32 cellular contexts compared by ENCODE assay signal in genomic region chr14:101315802-101316296, GRCh38.
DNase-seq lines count a peak whose midpoint lies in the region; ATAC-seq, FAIRE-seq and TF ChIP-seq lines count a peak whose summit lies in the region.
"Had no signal": no experiment of that assay in that cellular context is flagged by ENCODE, and none has a peak within 500 bp of the region (broad histone marks: within the 10 kb centered on the region; RNA-seq: fewer than 3 reads in every experiment).

No MANE protein-coding gene starts in this region.

- H3K4me3 ChIP-seq in GM12878 (no peak overlapping the region), hepatocyte (no peak overlapping the region)
- H3K4me3 ChIP-seq: BLaER1, body of pancreas, gastroesophageal sphincter, ovary, suprapubic skin, upper lobe of right lung had no signal

- H3K4me2 ChIP-seq in GM12878 (ENCODE audit: control insufficient read depth, insufficient read depth) (no peak overlapping the region), hepatocyte (no peak overlapping the region)
- H3K4me2 ChIP-seq: BLaER1 had no signal

- H3K9me2 ChIP-seq in hepatocyte (replicated peaks; ENCODE audit: insufficient read depth): no peaks in the 10 kb centered on the region

- H3K79me2 ChIP-seq in GM12878 (ENCODE audit: control insufficient read depth, insufficient read depth, low read length) (no peaks in the 10 kb centered on the region), hepatocyte (no peaks in the 10 kb centered on the region)

- POLR2A ChIA-PET in GM12878 (lab: Charles Lee): no interaction called here

- H4K20me1 ChIP-seq in GM12878 (ENCODE audit: control insufficient read depth, insufficient read depth) (no peaks in the 10 kb centered on the region), hepatocyte (ENCODE audit: insufficient read depth, poor library complexity, severe bottlenecking) (no peaks in the 10 kb centered on the region)
- H4K20me1 ChIP-seq: BLaER1 had no signal

- BruUV-seq in GM12878 (replicated peaks; lab: Mats Ljungman, UMichigan): no TSS peak

- SMC1A ChIA-PET in GM12878 (lab: Charles Lee; ENCODE audit: uncharacterized antibody, unreplicated experiment): no interaction called here

- no peak overlapping the region for H3K27ac ChIP-seq in GM12878 (ENCODE audit: control insufficient read depth, insufficient read depth)
- peak overlapping the region; percentile 90 for H3K27ac ChIP-seq in hepatocyte
- H3K27ac ChIP-seq: BLaER1, body of pancreas, gastroesophageal sphincter, HL-60, ovary, suprapubic skin, upper lobe of right lung had no signal

- no peaks in the 10 kb centered on the region; the same call in 2 of the 3 replicates for H3K9me3 ChIP-seq in GM12878 (replicated peaks; ENCODE audit: control insufficient read depth, insufficient read depth, low read length)
- no peaks in the 10 kb centered on the region for H3K9me3 ChIP-seq in hepatocyte (ENCODE audit: low read depth)
- H3K9me3 ChIP-seq: ovary, suprapubic skin had no signal

- H3K36me3 ChIP-seq in GM12878 (ENCODE audit: control insufficient read depth in 2 of 2, insufficient read depth in 2 of 2, low read length in 1 of 2): no peaks in the 10 kb centered on the region
- no peaks in the 10 kb centered on the region for H3K36me3 ChIP-seq in hepatocyte (replicated peaks; ENCODE audit: insufficient read depth, low read depth)
- H3K36me3 ChIP-seq: gastroesophageal sphincter, ovary, suprapubic skin, upper lobe of right lung had no signal

- no peak for TF ChIP-seq POLR2A in GM12878 (IDR thresholded peaks at IDR 0.05; ENCODE audit: low read depth, low read length)

- no peak for TF ChIP-seq CTCF in GM12878 (IDR thresholded peaks at IDR 0.05 in 2 of 3, conservative IDR thresholded peaks at IDR 0.05 in 1 of 3; ENCODE audit: control insufficient read depth in 2 of 3, extremely low read depth in 1 of 3, insufficient read depth in 1 of 3, low read depth in 3 of 3, low read length in 3 of 3)
- no peak for TF ChIP-seq CTCF in hepatocyte (IDR thresholded peaks at IDR 0.05; ENCODE audit: poor library complexity)

- no peak for FAIRE-seq in GM12878 (lab: Jason Lieb, UNC)
- FAIRE-seq: endometrium, small intestine had no signal

- no peak overlapping the region for H3K9ac ChIP-seq in GM12878 (ENCODE audit: control insufficient read depth, insufficient read depth, low read length)
- H3K9ac ChIP-seq: BLaER1 had no signal

- ATAC-seq in GM12878 (no peak), GM19463 (IDR thresholded peaks at IDR 0.05; ENCODE audit: unreplicated experiment) (no peak), HG03342 (IDR thresholded peaks at IDR 0.05; ENCODE audit: unreplicated experiment) (no peak)
- ATAC-seq: activated CD8-positive, alpha-beta T cell treated with anti-CD3 and anti-CD28 coated beads for 36 hours; body of pancreas; gastroesophageal sphincter; left colon; upper lobe of right lung had no signal

- 54% methylated on average over 3 of the region's 3 CpGs for WGBS in GM12878 (ENCODE audit: insufficient coverage, insufficient replicate concordance, low lambda C conversion rate, missing lambda C conversion rate)
- 78% methylated on average over 3 of the region's 3 CpGs for WGBS in hepatocyte (ENCODE audit: low lambda C conversion rate, missing lambda C conversion rate)

- no peaks in the 10 kb centered on the region for H3K27me3 ChIP-seq in GM12878 (replicated peaks in 1 of 2; ENCODE audit: control insufficient read depth in 2 of 2, insufficient read depth in 2 of 2, low read length in 1 of 2)
- no peaks in the 10 kb centered on the region for H3K27me3 ChIP-seq in hepatocyte
- H3K27me3 ChIP-seq: BLaER1, body of pancreas, gastroesophageal sphincter, ovary, suprapubic skin, upper lobe of right lung had no signal

- in situ Hi-C loops in GM12878 (cut with MboI): no loop called here

- RAD21 ChIA-PET in GM12878 (lab: Charles Lee; ENCODE audit: unreplicated experiment): no interaction called here

- intact Hi-C loops in GM12878 (cut with micrococcal nuclease; ENCODE audit: unreplicated experiment): no loop called here

- H2AFZ ChIP-seq in GM12878 (ENCODE audit: control insufficient read depth, low read depth, low read length): no peak overlapping the region
- H2AFZ ChIP-seq in hepatocyte: no peak overlapping the region

- CTCF ChIA-PET in GM12878 (lab: Yijun Ruan, JAX): no interaction called here

- TF ChIP-seq EP300 in GM12878 (IDR thresholded peaks at IDR 0.05; ENCODE audit: borderline replicate concordance in 1 of 2, control insufficient read depth in 1 of 2, low read depth in 2 of 2, low read length in 2 of 2): no peak

- DNase-seq in Daoy (ENCODE audit: low read depth) (peak; percentile 38), LoVo (ENCODE audit: low spot score) (peak; percentile 43), GM12878 (ENCODE audit: low read depth, low spot score) (no peak), hepatocyte (ENCODE audit: low spot score) (peak; percentile 83), NCI-H748 (lab: John Stamatoyannopoulos, UW; ENCODE audit: unreplicated experiment) (no peak), epidermal melanocyte (ENCODE audit: insufficient read length, low spot score) (no peak)
- DNase-seq: activated CD4-positive, alpha-beta T cell treated with anti-CD3 and anti-CD28 coated beads for 1 hour; activated CD8-positive, alpha-beta T cell treated with anti-CD3 and anti-CD28 coated beads for 36 hours; activated naive CD4-positive, alpha-beta T cell treated with anti-CD3 and anti-CD28 coated beads, Interleukin-2, amount 50 U/mL, for 16 hours; dermis blood vessel endothelial cell; DMS79; GF-D8; GOT3; hypothalamus; left colon; NCI-H1092 treated with DMSO at 0.1 percent for 48 hours; NCI-H187; NCI-H2171; nephron progenitor cell; ovary; Right ventricle myocardium superior; small intestine; stimulated activated naive CD4-positive, alpha-beta T cell; upper lobe of right lung had no signal

- no peaks in the 10 kb centered on the region for H3K4me1 ChIP-seq in GM12878 (ENCODE audit: control insufficient read depth, insufficient read depth, low read length)
- H3K4me1 ChIP-seq in hepatocyte (ENCODE audit: insufficient read depth): peaks cover 32% of the 10 kb centered on the region
- H3K4me1 ChIP-seq: BLaER1, body of pancreas, gastroesophageal sphincter, suprapubic skin, upper lobe of right lung had no signal

- no peak for TF ChIP-seq RAD21 in GM12878 (IDR thresholded peaks at IDR 0.05; ENCODE audit: insufficient read depth, low read depth, low read length)

TF ChIP-seq in GM12878, 131 proteins besides CTCF, POLR2A, EP300 and RAD21:
- TF ChIP-seq CREM (IDR thresholded peaks at IDR 0.05; ENCODE audit: low read depth): no peak
- TF ChIP-seq ATF3 (IDR thresholded peaks at IDR 0.05; ENCODE audit: borderline replicate concordance, extremely low read depth, low read depth, low read length): no peak
- no peak for TF ChIP-seq SPI1 (IDR thresholded peaks at IDR 0.05; ENCODE audit: borderline replicate concordance, insufficient read depth, low read depth, low read length)
- peak; percentile 72 for TF ChIP-seq BCL3 (IDR thresholded peaks at IDR 0.05; ENCODE audit: borderline replicate concordance, insufficient read depth, low read depth, low read length, poor library complexity, severe bottlenecking)
- no peak for TF ChIP-seq SIX5 (IDR thresholded peaks at IDR 0.05; ENCODE audit: low read depth, low read length, severe bottlenecking)
- no peak for TF ChIP-seq NRF1 (conservative IDR thresholded peaks at IDR 0.05; ENCODE audit: low read depth, low read length)

Comparison
In these comparisons a context has a peak if more than half of its experiments do, and no peak if none do; other contexts are left out.
1. DNase-seq: peak in Daoy (single experiment), LoVo (single experiment) and hepatocyte (single experiment); none in GM12878 (single experiment), NCI-H748 (single experiment) and epidermal melanocyte (single experiment).